ENCODE assay signal across 13 cellular contexts in genomic region chr20:53918010-53918311, GRCh38.
DNase-seq lines count a peak whose midpoint lies in the region; TF ChIP-seq lines count a peak whose summit lies in the region.
"Had no signal": no experiment of that assay in that cellular context is flagged by ENCODE, and none has a peak within 500 bp of the region (broad histone marks: within the 10 kb centered on the region; RNA-seq: fewer than 3 reads in every experiment).

No MANE protein-coding gene starts in this region.

- TF ChIP-seq CTCF in OCI-LY1 (IDR thresholded peaks at IDR 0.05; ENCODE audit: low read length) (no peak), coronary artery (IDR thresholded peaks at IDR 0.05) (no peak), parathyroid adenoma (IDR thresholded peaks at IDR 0.05) (no peak)

- peaks cover under 1% of the 10 kb centered on the region; the same call in 1 of the 2 replicates for H3F3A ChIP-seq in OCI-LY1 (ENCODE audit: insufficient read depth, low read length)

- H3K79me2 ChIP-seq in OCI-LY1 (ENCODE audit: insufficient read depth, low read length) = no peaks in the 10 kb centered on the region
- H3K79me2 ChIP-seq in parathyroid adenoma = no peaks in the 10 kb centered on the region

- H2AFZ ChIP-seq in OCI-LY1 (ENCODE audit: low read length) = no peak overlapping the region
- peak overlapping the region; percentile 82 for H2AFZ ChIP-seq in parathyroid adenoma

- H3K4me3 ChIP-seq in BLaER1 treated with 17β-estradiol and CSF1 and Interleukin-3, amounts not matched to agents 10 nM and 100 nM = no peak overlapping the region
- H3K4me3 ChIP-seq in OCI-LY1 (ENCODE audit: low read depth, low read length, poor library complexity, severe bottlenecking) (peak overlapping the region; percentile 56), coronary artery (no peak overlapping the region), parathyroid adenoma (ENCODE audit: low read depth, low read length) (no peak overlapping the region)
- H3K4me3 ChIP-seq: right lobe of liver had no signal

- no peaks in the 10 kb centered on the region for H4K20me1 ChIP-seq in BLaER1 treated with 17β-estradiol and CSF1 and Interleukin-3, amounts not matched to agents 10 nM and 100 nM
- H4K20me1 ChIP-seq in OCI-LY1 (ENCODE audit: insufficient read depth, low read length) = no peaks in the 10 kb centered on the region

- H3K27ac ChIP-seq in BLaER1 treated with 17β-estradiol and CSF1 and Interleukin-3, amounts not matched to agents 10 nM and 100 nM = peak overlapping the region; percentile 71 to 99 (median 92)
- H3K27ac ChIP-seq in OCI-LY1 (ENCODE audit: low read depth, low read length, poor library complexity, severe bottlenecking) (peak overlapping the region; percentile 93), coronary artery (peak overlapping the region; percentile 86 to 89), parathyroid adenoma (peak overlapping the region; percentile 96)

- H3K9ac ChIP-seq in BLaER1 treated with 17β-estradiol and CSF1 and Interleukin-3, amounts not matched to agents 10 nM and 100 nM = peak overlapping the region in 5 of 11 experiments; percentile 74 to 88 (median 84); a peak in 4 of 22 replicates
- H3K9ac ChIP-seq in OCI-LY1 (ENCODE audit: low read length) = peak overlapping the region; percentile 72
- H3K9ac ChIP-seq in parathyroid adenoma = no peak overlapping the region

- H3K4me2 ChIP-seq in BLaER1 treated with 17β-estradiol and CSF1 and Interleukin-3, amounts not matched to agents 10 nM and 100 nM = peak overlapping the region; percentile 71 to 94 (median 88); a peak in 20 of 22 replicates
- H3K4me2 ChIP-seq in OCI-LY1 (ENCODE audit: low read length) = peak overlapping the region; percentile 74
- H3K4me2 ChIP-seq in parathyroid adenoma (ENCODE audit: low read length) = no peak overlapping the region

- H3K27me3 ChIP-seq in BLaER1 treated with 17β-estradiol and CSF1 and Interleukin-3, amounts not matched to agents 10 nM and 100 nM = no peaks in the 10 kb centered on the region
- H3K27me3 ChIP-seq in OCI-LY1 (ENCODE audit: insufficient read depth, low read length) (no peaks in the 10 kb centered on the region), parathyroid adenoma (ENCODE audit: control insufficient read depth, insufficient read depth, low read length) (no peaks in the 10 kb centered on the region)
- H3K27me3 ChIP-seq: right lobe of liver had no signal

- peaks cover 0 to 20% (median 0%) of the 10 kb centered on the region in 11 experiments; a peak in 7 of 22 replicates for H3K9me3 ChIP-seq in BLaER1 treated with 17β-estradiol and CSF1 and Interleukin-3, amounts not matched to agents 10 nM and 100 nM (replicated peaks in 1 of 11)
- H3K9me3 ChIP-seq in OCI-LY1 (ENCODE audit: low read length) (no peaks in the 10 kb centered on the region), parathyroid adenoma (ENCODE audit: control insufficient read depth, low read length) (no peaks in the 10 kb centered on the region)
- H3K9me3 ChIP-seq: right lobe of liver had no signal

- no peaks in the 10 kb centered on the region for H3K36me3 ChIP-seq in BLaER1 treated with 17β-estradiol and CSF1 and Interleukin-3, amounts not matched to agents 10 nM and 100 nM
- H3K36me3 ChIP-seq in OCI-LY1 (ENCODE audit: insufficient read depth, low read length) (no peaks in the 10 kb centered on the region), parathyroid adenoma (ENCODE audit: control insufficient read depth, insufficient read depth, low read length) (no peaks in the 10 kb centered on the region)
- H3K36me3 ChIP-seq: right lobe of liver had no signal

- H3K9me2 ChIP-seq in OCI-LY1 (ENCODE audit: low read depth, low read length) = no peaks in the 10 kb centered on the region

- peaks cover 59 to 90% (median 71%) of the 10 kb centered on the region in 10 experiments for H3K4me1 ChIP-seq in BLaER1 treated with 17β-estradiol and CSF1 and Interleukin-3, amounts not matched to agents 10 nM and 100 nM
- H3K4me1 ChIP-seq in OCI-LY1 (ENCODE audit: insufficient read depth, low read length, severe bottlenecking) (peaks cover 85% of the 10 kb centered on the region), parathyroid adenoma (peaks cover 26% of the 10 kb centered on the region)

- DNase-seq in coronary artery (ENCODE audit: low spot score) = no peak
- DNase-seq in kidney tubule cell (ENCODE audit: low spot score) = no peak
- no peak for DNase-seq in glomerular visceral epithelial cell (ENCODE audit: extremely low spot score)
- DNase-seq in stimulated activated CD4-positive, alpha-beta T cell treated with anti-CD3 and anti-CD28 coated beads, Interleukin-2, amount 100 ng/mL, for 24 hours = no peak
- no peak for DNase-seq in NCI-H1105 (lab: John Stamatoyannopoulos, UW)
- DNase-seq: activated CD4-positive, alpha-beta T cell treated with anti-CD3 and anti-CD28 coated beads, Interleukin-2, amount 50 U/mL, for 48 hours; CD4-positive, CD25-positive, alpha-beta regulatory T cell; NCI-H1092 treated with DMSO at 0.1 percent for 48 hours; NCI-H526 treated with DMSO at 0.1 percent for 48 hours had no signal
